ENCODE assay signal across 8 cellular contexts in genomic region chr3:44861412-44862220, GRCh38. TPM values are rescaled to one million over a fixed set of nuclear protein-coding genes. Genes with fewer than 3 reads are reported as not detected.
A peak's percentile ranks its signal among the peaks of the same experiment; 100 is the strongest.
DNase-seq lines count a peak whose midpoint lies in the region; ATAC-seq and TF ChIP-seq lines count a peak whose summit lies in the region.

TSS of gene TMEM42 (plus strand) at chr3:44861912. CDS start at chr3:44861925, 13 bp downstream.

- H3K4me2 ChIP-seq in GM23338, result peak within 1 kb of the TSS; percentile 97
- peak within 1 kb of the TSS; percentile 9 for H3K4me2 ChIP-seq in Loucy (ENCODE audit: low read depth, low read length, poor library complexity, severe bottlenecking)
- peak within 1 kb of the TSS; percentile 83 for H3K4me2 ChIP-seq in SK-N-SH

- WGBS in SK-N-SH (ENCODE audit: low lambda C conversion rate), result 30% methylated on average over 25 of the region's 90 CpGs

- in situ Hi-C loops in G401 (cut with HindIII; ENCODE audit: low sequenced_read_pairs), result no loop called here

- H3K9me2 ChIP-seq in GM23338 (ENCODE audit: insufficient read depth) (no peaks in the 10 kb centered on the region), Loucy (replicated peaks; ENCODE audit: low read depth, low read length) (no peaks in the 10 kb centered on the region), SK-N-SH (no peaks in the 10 kb centered on the region)

- peak within 1 kb of the TSS; percentile 92 for H3K4me3 Mint-ChIP-seq in GM23338

- peaks cover 6% of the 10 kb centered on the region; the same call in 2 of the 3 replicates for H3K4me1 Mint-ChIP-seq in GM23338

- H3K9me3 Mint-ChIP-seq in GM23338, result no peaks in the 10 kb centered on the region
- no peaks in the 10 kb centered on the region for H3K9me3 Mint-ChIP-seq in activated naive CD4-positive, alpha-beta T cell treated with anti-CD3 and anti-CD28 coated beads, Interleukin-2, amount 50 U/mL, for 72 hours

- H3K9ac ChIP-seq in Loucy (ENCODE audit: low read depth, low read length, poor library complexity, severe bottlenecking), result no peak within 1 kb of the TSS
- peak within 1 kb of the TSS; percentile 62 for H3K9ac ChIP-seq in SK-N-SH

- peak; percentile 57 for TF ChIP-seq RAD21 in SK-N-SH (IDR thresholded peaks at IDR 0.05; ENCODE audit: low read length)

- H3K9me3 ChIP-seq in Loucy (ENCODE audit: insufficient read depth, low read depth, low read length) (no peaks in the 10 kb centered on the region), SK-N-SH (no peaks in the 10 kb centered on the region)

- H3K27ac ChIP-seq in GM23338 (ENCODE audit: low read depth) (peak within 1 kb of the TSS; percentile 85), SK-N-SH (ENCODE audit: low read depth in 2 of 2, low read length in 1 of 2) (peak within 1 kb of the TSS; percentile 44 to 87; a peak in 3 of 4 replicates), temporal lobe (ENCODE audit: low read depth, low read length) (peak within 1 kb of the TSS; percentile 88)

- H3K36me3 ChIP-seq in GM23338 (ENCODE audit: insufficient read depth), result no peaks in the 10 kb centered on the region
- H3K36me3 ChIP-seq in Loucy (ENCODE audit: insufficient read depth, low read length), result peaks cover 6% of the 10 kb centered on the region; the same call in 1 of the 2 replicates
- H3K36me3 ChIP-seq in SK-N-SH (replicated peaks in 1 of 2; ENCODE audit: control insufficient read depth in 1 of 2, insufficient read depth in 2 of 2, low read length in 1 of 2), result peaks cover 0 to 4% of the 10 kb centered on the region in 2 experiments

- no peak for TF ChIP-seq EP300 in SK-N-SH (IDR thresholded peaks at IDR 0.05; ENCODE audit: borderline replicate concordance in 1 of 2, low read depth in 1 of 2, low read length in 1 of 2)

- H3K27ac Mint-ChIP-seq in GM23338, result peak within 1 kb of the TSS; percentile 91
- peak within 1 kb of the TSS; percentile 89 to 90 for H3K27ac Mint-ChIP-seq in activated naive CD4-positive, alpha-beta T cell treated with anti-CD3 and anti-CD28 coated beads, Interleukin-2, amount 50 U/mL, for 72 hours

- H3K27me3 Mint-ChIP-seq in GM23338 (ENCODE audit: insufficient read depth, low read depth, poor library complexity), result peaks cover 16% of the 10 kb centered on the region

- peaks cover 8% of the 10 kb centered on the region; the same call in 1 of the 2 replicates for H3K4me1 ChIP-seq in GM23338 (ENCODE audit: insufficient read depth)
- H3K4me1 ChIP-seq in Loucy (ENCODE audit: insufficient read depth, low read length, poor library complexity, severe bottlenecking), result peaks cover 11% of the 10 kb centered on the region
- H3K4me1 ChIP-seq in SK-N-SH (ENCODE audit: control insufficient read depth in 1 of 2, insufficient read depth in 2 of 2, low read depth in 1 of 2, low read length in 1 of 2), result peaks cover 5 to 7% of the 10 kb centered on the region in 2 experiments; a peak in 2 of 4 replicates

- H3K4me3 ChIP-seq in GM23338, result peak within 1 kb of the TSS; percentile 72
- peak within 1 kb of the TSS; percentile 48 for H3K4me3 ChIP-seq in Loucy (ENCODE audit: low read length, poor library complexity, severe bottlenecking)
- peak within 1 kb of the TSS; percentile 60 to 64 for H3K4me3 ChIP-seq in SK-N-SH (ENCODE audit: low read depth in 2 of 2, low read length in 1 of 2)

- ATAC-seq in GM23338 (peak; percentile 95), omental fat pad (ENCODE audit: low FRiP score) (peak; percentile 97)
- peak; percentile 95 to 98 for ATAC-seq in activated naive CD4-positive, alpha-beta T cell treated with anti-CD3 and anti-CD28 coated beads, Interleukin-2, amount 50 U/mL, for 72 hours

- peaks cover 7% of the 10 kb centered on the region; the same call in 1 of the 2 replicates for H3F3A ChIP-seq in GM23338 (replicated peaks; ENCODE audit: low read depth)
- H3F3A ChIP-seq in Loucy (ENCODE audit: low read depth), result no peaks in the 10 kb centered on the region
- peaks cover 4% of the 10 kb centered on the region for H3F3A ChIP-seq in SK-N-SH (replicated peaks; ENCODE audit: insufficient read depth)

- H2AFZ ChIP-seq in GM23338, result peak within 1 kb of the TSS; percentile 94
- no peak within 1 kb of the TSS for H2AFZ ChIP-seq in Loucy (ENCODE audit: low read length)
- H2AFZ ChIP-seq in SK-N-SH (ENCODE audit: low read depth), result peak within 1 kb of the TSS; percentile 76

- TF ChIP-seq CTCF in GM23338 (conservative IDR thresholded peaks at IDR 0.05; ENCODE audit: low read depth in 2 of 2) (peak; percentile 48 to 64), Loucy (conservative IDR thresholded peaks at IDR 0.05; ENCODE audit: low read length) (no peak), SK-N-SH (IDR thresholded peaks at IDR 0.05) (peak; percentile 19; the same call in 1 of the 2 replicates), omental fat pad (IDR thresholded peaks at IDR 0.05) (no peak)

- H3K36me3 Mint-ChIP-seq in GM23338 (ENCODE audit: low read depth), result peaks cover 19% of the 10 kb centered on the region
- peaks cover 0 to 18% of the 10 kb centered on the region in 2 donors for H3K36me3 Mint-ChIP-seq in activated naive CD4-positive, alpha-beta T cell treated with anti-CD3 and anti-CD28 coated beads, Interleukin-2, amount 50 U/mL, for 72 hours

- H3K27me3 ChIP-seq in GM23338 (ENCODE audit: insufficient read depth) (no peaks in the 10 kb centered on the region), Loucy (ENCODE audit: insufficient read depth, low read length, poor library complexity, severe bottlenecking) (no peaks in the 10 kb centered on the region), SK-N-SH (ENCODE audit: insufficient read depth) (no peaks in the 10 kb centered on the region)

- DNase-seq in G401 (ENCODE audit: low spot score) (peak; percentile 88), GM23338 (ENCODE audit: low spot score) (peak; percentile 97), SK-N-SH (peak; percentile 98), glomerular endothelial cell (ENCODE audit: extremely low read depth, low read depth, low spot score) (peak; percentile 57), omental fat pad (ENCODE audit: low spot score) (peak; percentile 77)
- peak; percentile 82 to 93 for DNase-seq in activated naive CD4-positive, alpha-beta T cell treated with anti-CD3 and anti-CD28 coated beads, Interleukin-2, amount 50 U/mL, for 72 hours (ENCODE audit: low spot score in 2 of 2)

- H4K20me1 ChIP-seq in GM23338 (replicated peaks; ENCODE audit: insufficient read depth) (no peaks in the 10 kb centered on the region), Loucy (ENCODE audit: insufficient read depth, low read length, poor library complexity, severe bottlenecking) (no peaks in the 10 kb centered on the region), SK-N-SH (ENCODE audit: insufficient read depth) (no peaks in the 10 kb centered on the region)

- POLR2A ChIA-PET in SK-N-SH (lab: Yijun Ruan, JAX), result interaction anchor here (0.6 kb wide), 1 partner anchor 363 kb away, joined by 7 read pairs; no protein-coding TSS in a partner anchor

- H3K79me2 ChIP-seq in GM23338 (replicated peaks; ENCODE audit: insufficient read depth) (no peaks in the 10 kb centered on the region; the same call in 1 of the 2 replicates), Loucy (ENCODE audit: insufficient read depth, low read length) (no peaks in the 10 kb centered on the region), SK-N-SH (ENCODE audit: insufficient read depth) (no peaks in the 10 kb centered on the region)

- CTCF ChIA-PET in SK-N-SH (lab: Yijun Ruan, JAX), result interaction anchor here (0.6 to 0.8 kb wide), 2 partner anchors 9 to 53 kb away, joined by 3 read pairs; no protein-coding TSS in a partner anchor

TF ChIP-seq in SK-N-SH, 30 proteins besides CTCF, POLR2A, EP300 and RAD21 (continues in another document):
- TF ChIP-seq NFIC (IDR thresholded peaks at IDR 0.05; ENCODE audit: borderline replicate concordance), result peak; percentile 13; the same call in 1 of the 2 replicates
- TF ChIP-seq TAF1 (IDR thresholded peaks at IDR 0.05; ENCODE audit: borderline replicate concordance, low read depth, low read length), result peak; percentile 79
- peak; percentile 88 for TF ChIP-seq POLR2AphosphoS5 (IDR thresholded peaks at IDR 0.05; ENCODE audit: low read depth, low read length)
- no peak for TF ChIP-seq PBX3 (IDR thresholded peaks at IDR 0.05)
- TF ChIP-seq RFX5 (IDR thresholded peaks at IDR 0.05; ENCODE audit: low read length), result 0 out of 2 replicates have a peak, but pooled peaks have one; percentile 13
- 0 out of 2 replicates have a peak, but pooled peaks have one; percentile 6 for TF ChIP-seq RCOR1 (IDR thresholded peaks at IDR 0.05; ENCODE audit: low read length)
- TF ChIP-seq CHD2 (IDR thresholded peaks at IDR 0.05; ENCODE audit: low read length, partially characterized antibody), result peak; percentile 10
- peak; percentile 22; the same call in 1 of the 2 replicates for TF ChIP-seq SMC3 (IDR thresholded peaks at IDR 0.05; ENCODE audit: low read depth, low read length)
- peak; percentile 89 for TF ChIP-seq MAX (IDR thresholded peaks at IDR 0.05; ENCODE audit: low read depth)
- TF ChIP-seq NRF1 (IDR thresholded peaks at IDR 0.05; ENCODE audit: low read depth, low read length), result no peak

RNA-seq across cellular contexts. Expression of gene TMEM42, which starts in this region (rescaled TPM):
- 21.3 and 40.7 TPM in 2 replicates for total RNA-seq in G401 (2014; rRNA removed; shearing (Covaris generic))
- 7.4 and 9.0 TPM in 2 replicates for total RNA-seq in GM23338 (2014; rRNA removed; shearing (Covaris generic))
- polyA plus RNA-seq in GM23338 (2016; fragmentation: Nextera tagmentation; extraction: Ambion mirVana) (13.3 and 14.3 TPM in 2 replicates), SK-N-SH (2012; rRNA removed) (32.8 and 42.4 TPM in 2 replicates)
- 27.6 and 31.8 TPM in 2 replicates for polyA plus RNA-seq in SK-N-SH (2012; cell fraction: cytosol; rRNA removed)
- 46.9 and 61.1 TPM in 2 replicates for polyA plus RNA-seq in SK-N-SH (2012; cell fraction: nucleus; rRNA removed)
- 1 to 10 TPM; 6.2 to 9.4 TPM for total RNA-seq in activated naive CD4-positive, alpha-beta T cell treated with anti-CD3 and anti-CD28 coated beads, Interleukin-2, amount 50 U/mL, for 72 hours
- total RNA-seq in glomerular endothelial cell (14.5 and 17.1 TPM in 2 replicates), omental fat pad (10 to 100 TPM in 3 of 4 donors, 1 to 10 TPM in 1; 6.1 to 22.1 (median 18.0) TPM), temporal lobe (4.7 TPM)

Comparison
In these comparisons a context has a peak if more than half of its experiments do, and no peak if none do; other contexts are left out.
1. Peak in every context shown above with its lines: DNase-seq, ATAC-seq, H3K4me3 ChIP-seq and H3K27ac ChIP-seq.
2. H3K4me2 ChIP-seq: peak in every context shown above with its lines; median percentile 97 in GM23338; 83 in SK-N-SH; 9 in Loucy.
3. CTCF ChIP-seq: peak in GM23338 (2 of 2) and SK-N-SH (single experiment); none in Loucy (single experiment) and omental fat pad (0 of 3).